1 cellular context compared by ENCODE assay signal in the genomic region with DNA sequence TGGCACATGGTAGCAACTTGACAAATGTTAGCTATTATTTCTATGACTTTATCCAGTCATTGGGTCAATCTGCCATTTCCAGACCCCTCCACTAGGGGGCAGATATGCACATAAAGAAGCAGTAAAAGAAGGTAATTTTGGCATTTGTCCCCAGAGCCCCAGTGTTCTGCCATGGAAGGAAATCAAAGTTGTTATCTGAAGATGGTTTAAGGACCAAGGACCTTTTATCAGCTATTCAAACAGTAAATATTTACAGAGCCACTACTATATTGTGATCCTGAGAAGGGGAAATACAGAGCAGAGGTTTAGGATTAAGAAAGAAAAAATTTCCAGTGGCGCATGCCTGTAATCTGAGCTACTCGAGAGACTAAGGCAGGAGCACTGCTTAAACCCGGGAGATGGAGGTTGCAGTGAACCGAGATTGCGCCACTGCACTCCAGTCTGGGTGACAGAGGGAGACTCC.
TF ChIP-seq lines count a peak whose summit lies in the region.

No MANE protein-coding gene starts in this region.

TF ChIP-seq in GM23338, 12 proteins besides CTCF, POLR2A, EP300 and RAD21 (continued from another document):
- TF ChIP-seq, protein P1, sequence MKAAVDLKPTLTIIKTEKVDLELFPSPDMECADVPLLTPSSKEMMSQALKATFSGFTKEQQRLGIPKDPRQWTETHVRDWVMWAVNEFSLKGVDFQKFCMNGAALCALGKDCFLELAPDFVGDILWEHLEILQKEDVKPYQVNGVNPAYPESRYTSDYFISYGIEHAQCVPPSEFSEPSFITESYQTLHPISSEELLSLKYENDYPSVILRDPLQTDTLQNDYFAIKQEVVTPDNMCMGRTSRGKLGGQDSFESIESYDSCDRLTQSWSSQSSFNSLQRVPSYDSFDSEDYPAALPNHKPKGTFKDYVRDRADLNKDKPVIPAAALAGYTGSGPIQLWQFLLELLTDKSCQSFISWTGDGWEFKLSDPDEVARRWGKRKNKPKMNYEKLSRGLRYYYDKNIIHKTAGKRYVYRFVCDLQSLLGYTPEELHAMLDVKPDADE (IDR thresholded peaks at IDR 0.05), result no peak
- TF ChIP-seq ZNF331 (CRISPR knock-in tag; IDR thresholded peaks at IDR 0.05; ENCODE audit: low read depth), result no peak
- TF ChIP-seq, protein P2, sequence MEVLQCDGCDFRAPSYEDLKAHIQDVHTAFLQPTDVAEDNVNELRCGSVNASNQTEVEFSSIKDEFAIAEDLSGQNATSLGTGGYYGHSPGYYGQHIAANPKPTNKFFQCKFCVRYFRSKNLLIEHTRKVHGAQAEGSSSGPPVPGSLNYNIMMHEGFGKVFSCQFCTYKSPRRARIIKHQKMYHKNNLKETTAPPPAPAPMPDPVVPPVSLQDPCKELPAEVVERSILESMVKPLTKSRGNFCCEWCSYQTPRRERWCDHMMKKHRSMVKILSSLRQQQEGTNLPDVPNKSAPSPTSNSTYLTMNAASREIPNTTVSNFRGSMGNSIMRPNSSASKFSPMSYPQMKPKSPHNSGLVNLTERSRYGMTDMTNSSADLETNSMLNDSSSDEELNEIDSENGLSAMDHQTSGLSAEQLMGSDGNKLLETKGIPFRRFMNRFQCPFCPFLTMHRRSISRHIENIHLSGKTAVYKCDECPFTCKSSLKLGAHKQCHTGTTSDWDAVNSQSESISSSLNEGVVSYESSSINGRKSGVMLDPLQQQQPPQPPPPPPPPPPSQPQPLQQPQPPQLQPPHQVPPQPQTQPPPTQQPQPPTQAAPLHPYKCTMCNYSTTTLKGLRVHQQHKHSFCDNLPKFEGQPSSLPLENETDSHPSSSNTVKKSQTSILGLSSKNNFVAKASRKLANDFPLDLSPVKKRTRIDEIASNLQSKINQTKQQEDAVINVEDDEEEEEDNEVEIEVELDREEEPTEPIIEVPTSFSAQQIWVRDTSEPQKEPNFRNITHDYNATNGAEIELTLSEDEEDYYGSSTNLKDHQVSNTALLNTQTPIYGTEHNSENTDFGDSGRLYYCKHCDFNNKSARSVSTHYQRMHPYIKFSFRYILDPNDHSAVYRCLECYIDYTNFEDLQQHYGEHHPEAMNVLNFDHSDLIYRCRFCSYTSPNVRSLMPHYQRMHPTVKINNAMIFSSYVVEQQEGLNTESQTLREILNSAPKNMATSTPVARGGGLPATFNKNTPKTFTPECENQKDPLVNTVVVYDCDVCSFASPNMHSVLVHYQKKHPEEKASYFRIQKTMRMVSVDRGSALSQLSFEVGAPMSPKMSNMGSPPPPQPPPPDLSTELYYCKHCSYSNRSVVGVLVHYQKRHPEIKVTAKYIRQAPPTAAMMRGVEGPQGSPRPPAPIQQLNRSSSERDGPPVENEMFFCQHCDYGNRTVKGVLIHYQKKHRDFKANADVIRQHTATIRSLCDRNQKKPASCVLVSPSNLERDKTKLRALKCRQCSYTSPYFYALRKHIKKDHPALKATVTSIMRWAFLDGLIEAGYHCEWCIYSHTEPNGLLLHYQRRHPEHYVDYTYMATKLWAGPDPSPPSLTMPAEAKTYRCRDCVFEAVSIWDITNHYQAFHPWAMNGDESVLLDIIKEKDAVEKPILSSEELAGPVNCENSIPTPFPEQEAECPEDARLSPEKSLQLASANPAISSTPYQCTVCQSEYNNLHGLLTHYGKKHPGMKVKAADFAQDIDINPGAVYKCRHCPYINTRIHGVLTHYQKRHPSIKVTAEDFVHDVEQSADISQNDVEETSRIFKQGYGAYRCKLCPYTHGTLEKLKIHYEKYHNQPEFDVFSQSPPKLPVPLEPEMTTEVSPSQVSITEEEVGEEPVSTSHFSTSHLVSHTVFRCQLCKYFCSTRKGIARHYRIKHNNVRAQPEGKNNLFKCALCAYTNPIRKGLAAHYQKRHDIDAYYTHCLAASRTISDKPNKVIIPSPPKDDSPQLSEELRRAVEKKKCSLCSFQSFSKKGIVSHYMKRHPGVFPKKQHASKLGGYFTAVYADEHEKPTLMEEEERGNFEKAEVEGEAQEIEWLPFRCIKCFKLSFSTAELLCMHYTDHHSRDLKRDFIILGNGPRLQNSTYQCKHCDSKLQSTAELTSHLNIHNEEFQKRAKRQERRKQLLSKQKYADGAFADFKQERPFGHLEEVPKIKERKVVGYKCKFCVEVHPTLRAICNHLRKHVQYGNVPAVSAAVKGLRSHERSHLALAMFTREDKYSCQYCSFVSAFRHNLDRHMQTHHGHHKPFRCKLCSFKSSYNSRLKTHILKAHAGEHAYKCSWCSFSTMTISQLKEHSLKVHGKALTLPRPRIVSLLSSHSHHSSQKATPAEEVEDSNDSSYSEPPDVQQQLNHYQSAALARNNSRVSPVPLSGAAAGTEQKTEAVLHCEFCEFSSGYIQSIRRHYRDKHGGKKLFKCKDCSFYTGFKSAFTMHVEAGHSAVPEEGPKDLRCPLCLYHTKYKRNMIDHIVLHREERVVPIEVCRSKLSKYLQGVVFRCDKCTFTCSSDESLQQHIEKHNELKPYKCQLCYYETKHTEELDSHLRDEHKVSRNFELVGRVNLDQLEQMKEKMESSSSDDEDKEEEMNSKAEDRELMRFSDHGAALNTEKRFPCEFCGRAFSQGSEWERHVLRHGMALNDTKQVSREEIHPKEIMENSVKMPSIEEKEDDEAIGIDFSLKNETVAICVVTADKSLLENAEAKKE (CRISPR knock-in tag; IDR thresholded peaks at IDR 0.05), result no peak
